ENCODE assay signal across 8 cellular contexts in the genomic region with DNA sequence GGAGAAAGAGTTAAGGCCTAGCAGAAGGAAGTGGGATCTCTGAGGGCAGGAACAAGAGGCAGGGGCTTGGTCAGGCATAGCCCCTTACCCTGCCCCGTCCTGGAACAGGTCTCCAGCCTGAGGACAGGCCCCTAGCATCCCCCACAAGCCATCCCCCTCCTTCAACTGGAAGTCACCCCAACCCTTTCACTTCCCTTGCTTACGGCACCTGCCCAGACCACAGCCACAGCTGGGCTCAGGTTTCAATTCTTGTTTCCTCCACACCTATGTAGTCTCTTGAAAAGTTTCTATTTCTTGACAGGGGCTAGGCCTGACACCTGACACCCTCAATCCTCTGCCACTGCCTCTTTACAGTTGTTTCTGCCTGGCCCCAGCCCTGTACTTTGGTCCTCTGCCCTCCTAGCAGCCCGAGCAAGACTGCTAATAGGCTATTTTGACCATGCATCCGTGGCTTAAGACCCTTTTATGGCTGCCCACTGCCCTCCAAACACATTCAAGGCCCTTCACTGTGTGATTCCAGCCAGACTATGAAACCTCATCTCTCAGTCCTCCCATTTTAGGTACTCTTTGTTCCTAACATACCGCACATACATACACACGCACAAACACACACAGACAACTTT. TPM values are rescaled to one million over a fixed set of nuclear protein-coding genes. Genes with fewer than 3 reads are reported as not detected.
DNase-seq lines count a peak whose midpoint lies in the region; ATAC-seq and TF ChIP-seq lines count a peak whose summit lies in the region.

No MANE protein-coding gene starts in this region.

- H3K4me3 Mint-ChIP-seq in IgD-negative memory B cell (peak overlapping the region; percentile 58 to 95 (median 76)), HFFc6 (no peak overlapping the region)
- peak overlapping the region; percentile 6 to 36 for H3K4me3 Mint-ChIP-seq in activated T-cell treated with anti-CD3 and anti-CD28 coated beads, Interleukin-2, amount 50 U/mL, for 72 hours
- peak overlapping the region; percentile 54 for H3K4me3 Mint-ChIP-seq in natural killer cell treated with Interleukin-12 subunit alpha and Interleukin-12 subunit beta and Interleukin-15 and Interleukin-18, amount 100 ng/mL, for 72 hours

- no peak for TF ChIP-seq CTCF in GM12864 (IDR thresholded peaks at IDR 0.05; ENCODE audit: low read depth, low read length, missing control alignments)
- no peak for TF ChIP-seq CTCF in HFFc6 (IDR thresholded peaks at IDR 0.05)

- peak; percentile 59 for ATAC-seq in GM21447 (IDR thresholded peaks at IDR 0.05; ENCODE audit: unreplicated experiment)
- peak; percentile 82 to 86 for ATAC-seq in activated T-cell treated with anti-CD3 and anti-CD28 coated beads, Interleukin-2, amount 50 U/mL, for 72 hours (replicated peaks in 1 of 2)
- ATAC-seq in natural killer cell treated with Interleukin-12 subunit alpha and Interleukin-12 subunit beta and Interleukin-15 and Interleukin-18, amount 100 ng/mL, for 72 hours: peak in 1 of 2 donors; percentile 28

- peaks cover 50 to 90% (median 65%) of the 10 kb centered on the region in 3 donors for H3K4me1 Mint-ChIP-seq in IgD-negative memory B cell
- H3K4me1 Mint-ChIP-seq in activated T-cell treated with anti-CD3 and anti-CD28 coated beads, Interleukin-2, amount 50 U/mL, for 72 hours (ENCODE audit: low read depth): peaks cover 60% of the 10 kb centered on the region
- H3K4me1 Mint-ChIP-seq in natural killer cell treated with Interleukin-12 subunit alpha and Interleukin-12 subunit beta and Interleukin-15 and Interleukin-18, amount 100 ng/mL, for 72 hours (ENCODE audit: low read depth in 2 of 2): peaks cover 41 to 53% of the 10 kb centered on the region in 2 donors
- H3K4me1 Mint-ChIP-seq in HFFc6 (ENCODE audit: low read depth): peaks cover 34% of the 10 kb centered on the region

- no peak overlapping the region for H3K4me3 ChIP-seq in GM12864 (ENCODE audit: low read depth, low read length)

- H3K27me3 Mint-ChIP-seq in IgD-negative memory B cell (no peaks in the 10 kb centered on the region), HFFc6 (ENCODE audit: insufficient read depth) (peaks cover 1% of the 10 kb centered on the region; the same call in 1 of the 2 replicates)
- no peaks in the 10 kb centered on the region for H3K27me3 Mint-ChIP-seq in activated T-cell treated with anti-CD3 and anti-CD28 coated beads, Interleukin-2, amount 50 U/mL, for 72 hours (ENCODE audit: low read depth)
- no peaks in the 10 kb centered on the region for H3K27me3 Mint-ChIP-seq in natural killer cell treated with Interleukin-12 subunit alpha and Interleukin-12 subunit beta and Interleukin-15 and Interleukin-18, amount 100 ng/mL, for 72 hours

- H3K36me3 Mint-ChIP-seq in IgD-negative memory B cell (peaks cover 1% of the 10 kb centered on the region), HFFc6 (ENCODE audit: low read depth) (no peaks in the 10 kb centered on the region)
- no peaks in the 10 kb centered on the region for H3K36me3 Mint-ChIP-seq in activated T-cell treated with anti-CD3 and anti-CD28 coated beads, Interleukin-2, amount 50 U/mL, for 72 hours (ENCODE audit: insufficient read depth in 2 of 2)
- no peaks in the 10 kb centered on the region for H3K36me3 Mint-ChIP-seq in natural killer cell treated with Interleukin-12 subunit alpha and Interleukin-12 subunit beta and Interleukin-15 and Interleukin-18, amount 100 ng/mL, for 72 hours

- DNase-seq in GM12864 (ENCODE audit: low read depth) (peak; percentile 98), NCI-H1048 (lab: John Stamatoyannopoulos, UW) (no peak), HFFc6 (no peak), ureter (ENCODE audit: low spot score) (no peak)
- DNase-seq in activated T-cell treated with anti-CD3 and anti-CD28 coated beads, Interleukin-2, amount 50 U/mL, for 72 hours: peak; percentile 52 to 60
- DNase-seq in natural killer cell treated with Interleukin-12 subunit alpha and Interleukin-12 subunit beta and Interleukin-15 and Interleukin-18, amount 100 ng/mL, for 72 hours (ENCODE audit: low spot score): no peak

- H3K27ac Mint-ChIP-seq in IgD-negative memory B cell: peak overlapping the region; percentile 94 to 98 (median 97)
- H3K27ac Mint-ChIP-seq in activated T-cell treated with anti-CD3 and anti-CD28 coated beads, Interleukin-2, amount 50 U/mL, for 72 hours: peak overlapping the region; percentile 27
- peak overlapping the region; percentile 60 to 77 for H3K27ac Mint-ChIP-seq in natural killer cell treated with Interleukin-12 subunit alpha and Interleukin-12 subunit beta and Interleukin-15 and Interleukin-18, amount 100 ng/mL, for 72 hours
- no peak overlapping the region for H3K27ac Mint-ChIP-seq in HFFc6

- H3K9me3 Mint-ChIP-seq in IgD-negative memory B cell: no peaks in the 10 kb centered on the region
- no peaks in the 10 kb centered on the region for H3K9me3 Mint-ChIP-seq in activated T-cell treated with anti-CD3 and anti-CD28 coated beads, Interleukin-2, amount 50 U/mL, for 72 hours
- no peaks in the 10 kb centered on the region for H3K9me3 Mint-ChIP-seq in natural killer cell treated with Interleukin-12 subunit alpha and Interleukin-12 subunit beta and Interleukin-15 and Interleukin-18, amount 100 ng/mL, for 72 hours
- no peaks in the 10 kb centered on the region for H3K9me3 Mint-ChIP-seq in HFFc6

RNA-seq across cellular contexts. Expression of a gene that starts 10.9 kb away (rescaled TPM):
- polyA plus RNA-seq in IgD-negative memory B cell: 72.1 TPM
- 10 to 100 TPM; 38.3 to 47.1 TPM for total RNA-seq in activated T-cell treated with anti-CD3 and anti-CD28 coated beads, Interleukin-2, amount 50 U/mL, for 72 hours
- total RNA-seq in natural killer cell treated with Interleukin-12 subunit alpha and Interleukin-12 subunit beta and Interleukin-15 and Interleukin-18, amount 100 ng/mL, for 72 hours: 10 to 100 TPM; 58.8 to 77.3 TPM
- total RNA-seq in HFFc6 (2021; fragmentation: NEBNext Ultra II Directional; extraction: Animal tissue kit (Norgen Biotek cat#: 25700)): 10 to 100 TPM; 58.9 to 68.2 (median 65.0) TPM
- 42.5 TPM for total RNA-seq in ureter

Comparison
In these comparisons a context has a peak if more than half of its experiments do, and no peak if none do; other contexts are left out.
1. DNase-seq: peak in GM12864 (single experiment) and activated T-cell treated with anti-CD3 and anti-CD28 coated beads, Interleukin-2, amount 50 U/mL, for 72 hours (2 of 2); none in natural killer cell treated with Interleukin-12 subunit alpha and Interleukin-12 subunit beta and Interleukin-15 and Interleukin-18, amount 100 ng/mL, for 72 hours (single experiment), NCI-H1048 (single experiment), HFFc6 (single experiment) and ureter (single experiment).